Comparison of ENCODE assay signal across 13 cellular contexts in genomic region chr1:26996024-26996423, GRCh38. TPM values are rescaled to one million over a fixed set of nuclear protein-coding genes. Genes with fewer than 3 reads are reported as not detected.
DNase-seq lines count a peak whose midpoint lies in the region; ATAC-seq and TF ChIP-seq lines count a peak whose summit lies in the region.
"Had no signal": no experiment of that assay in that cellular context is flagged by ENCODE, and none has a peak within 500 bp of the region (broad histone marks: within the 10 kb centered on the region; RNA-seq: fewer than 3 reads in every experiment).

No MANE protein-coding gene starts in this region.

- no peak for TF ChIP-seq POLR2A in stomach (IDR thresholded peaks at IDR 0.05)

- POLR2A ChIA-PET in WTC11 (lab: Charles Lee) = interaction anchor here (5.5 kb wide), 1 partner anchor 15 kb away, joined by 83 read pairs; the partner anchor contains the start of gene TENT5B

- ATAC-seq in WTC11 (no peak), GM18858 (IDR thresholded peaks at IDR 0.05; ENCODE audit: unreplicated experiment) (no peak)

- H3K27ac Mint-ChIP-seq in WTC11 = peak overlapping the region; percentile 68
- H3K27ac Mint-ChIP-seq in activated T-cell treated with anti-CD3 and anti-CD28 coated beads, Interleukin-2, amount 50 U/mL, for 24 hours = no peak overlapping the region

- DNase-seq in H7 = peak; percentile 40
- no peak for DNase-seq in WTC11 (ENCODE audit: low spot score)
- no peak for DNase-seq in fibroblast of villous mesenchyme (ENCODE audit: low read depth)
- DNase-seq in stomach = no peak
- DNase-seq in activated T-cell treated with anti-CD3 and anti-CD28 coated beads, Interleukin-2, amount 50 U/mL, for 24 hours = no peak
- no peak for DNase-seq in Kasumi-1 (lab: John Stamatoyannopoulos, UW)
- DNase-seq: activated T-cell treated with anti-CD3 and anti-CD28 coated beads, Interleukin-2, amount 50 U/mL, for 1 hour; cortex of kidney; GDM1; NCI-H1694; T1000 had no signal

- no peak overlapping the region for H3K4me3 ChIP-seq in H7 (ENCODE audit: insufficient read depth, low read depth, low read length)
- H3K4me3 ChIP-seq in fibroblast of villous mesenchyme (ENCODE audit: low read depth, low read length) = peak overlapping the region; percentile 24
- peak overlapping the region; percentile 82 to 94 (median 88) for H3K4me3 ChIP-seq in stomach

- TF ChIP-seq CTCF in WTC11 (IDR thresholded peaks at IDR 0.05) = no peak
- no peak for TF ChIP-seq CTCF in fibroblast of villous mesenchyme (IDR thresholded peaks at IDR 0.05; ENCODE audit: insufficient read depth, low read depth, low read length)
- no peak for TF ChIP-seq CTCF in stomach (IDR thresholded peaks at IDR 0.05)

- no peak for TF ChIP-seq EP300 in stomach (IDR thresholded peaks at IDR 0.05)

- CTCF ChIA-PET in WTC11 (lab: Charles Lee) = interaction anchor here (0.8 to 9.2 kb wide), 13 partner anchors 14 to 104 kb away, joined by 3 to 190 read pairs (median 18); partner anchors contain the start of genes KDF1 and TENT5B

- H3K27me3 Mint-ChIP-seq in WTC11 (ENCODE audit: low read depth) = peaks cover 16% of the 10 kb centered on the region
- peaks cover 54% of the 10 kb centered on the region for H3K27me3 Mint-ChIP-seq in activated T-cell treated with anti-CD3 and anti-CD28 coated beads, Interleukin-2, amount 50 U/mL, for 24 hours

- H3K36me3 ChIP-seq in H7 (replicated peaks; ENCODE audit: control insufficient read depth, insufficient read depth, low read length) (peaks cover 2% of the 10 kb centered on the region), stomach (peaks cover 0 to 9% (median 2%) of the 10 kb centered on the region in 4 donors)

- H3K9me3 ChIP-seq in stomach = no peaks in the 10 kb centered on the region

- H3K27me3 ChIP-seq in H7 (ENCODE audit: control insufficient read depth, insufficient read depth, low read length) (peaks cover 1% of the 10 kb centered on the region), stomach (peaks cover 0 to 48% (median 17%) of the 10 kb centered on the region in 3 donors)

- intact Hi-C loops in stomach (cut with DNase I; ENCODE audit: low total_unique reads) = loop anchor here (10.0 kb wide), 1 partner anchor 49 kb away; no protein-coding TSS in a partner anchor

- H3K4me3 Mint-ChIP-seq in WTC11 = peak overlapping the region; percentile 81
- no peak overlapping the region for H3K4me3 Mint-ChIP-seq in activated T-cell treated with anti-CD3 and anti-CD28 coated beads, Interleukin-2, amount 50 U/mL, for 24 hours

- peak overlapping the region; percentile 16 to 90 (median 86) for H3K27ac ChIP-seq in stomach

- no peaks in the 10 kb centered on the region for H3K9me3 Mint-ChIP-seq in WTC11
- H3K9me3 Mint-ChIP-seq in activated T-cell treated with anti-CD3 and anti-CD28 coated beads, Interleukin-2, amount 50 U/mL, for 24 hours = no peaks in the 10 kb centered on the region

- peaks cover 77% of the 10 kb centered on the region for H3K4me1 Mint-ChIP-seq in WTC11
- peaks cover 25% of the 10 kb centered on the region for H3K4me1 Mint-ChIP-seq in activated T-cell treated with anti-CD3 and anti-CD28 coated beads, Interleukin-2, amount 50 U/mL, for 24 hours (ENCODE audit: low read depth)

- peaks cover 20% of the 10 kb centered on the region for H3K36me3 Mint-ChIP-seq in WTC11
- H3K36me3 Mint-ChIP-seq in activated T-cell treated with anti-CD3 and anti-CD28 coated beads, Interleukin-2, amount 50 U/mL, for 24 hours (ENCODE audit: low read depth) = no peaks in the 10 kb centered on the region

- WGBS in stomach, 5 donors = 17 to 74% (median 52%) methylated on average over 1 of the region's 1 CpG

- H3K4me1 ChIP-seq in stomach = peaks cover 60 to 94% (median 81%) of the 10 kb centered on the region in 4 donors

TF ChIP-seq in WTC11, 78 proteins besides CTCF, POLR2A, EP300 and RAD21:
- TF ChIP-seq ZNF671 (CRISPR knock-in tag; IDR thresholded peaks at IDR 0.05) = no peak
- no peak for TF ChIP-seq GABPB1 (CRISPR knock-in tag; IDR thresholded peaks at IDR 0.05)
- TF ChIP-seq NFYB (CRISPR knock-in tag; conservative IDR thresholded peaks at IDR 0.05; ENCODE audit: low read depth) = no peak
- TF ChIP-seq USF1 (CRISPR knock-in tag; IDR thresholded peaks at IDR 0.05) = no peak
- TF ChIP-seq ZNF121 (CRISPR knock-in tag; IDR thresholded peaks at IDR 0.05) = no peak
TF ChIP-seq in WTC11: peak in this region for 0.

RNA-seq across cellular contexts. Expression of gene TRNP1, which starts 2.5 kb away (rescaled TPM):
- 28.9 and 30.5 TPM in 2 replicates for total RNA-seq in H7 (2014; rRNA removed; shearing (Covaris generic))
- 37.6 to 51.4 TPM (median 49.4 TPM) in 3 replicates for total RNA-seq in WTC11 (2021)
- total RNA-seq in fibroblast of villous mesenchyme = 13.2 and 27.6 TPM in 2 replicates
- total RNA-seq in stomach = 100 to 1,000 TPM in 1 of 5 donors, 10 to 100 TPM in 3, 1 to 10 TPM in 1; 1.7 to 188 (median 40.0) TPM
- 100 to 1,000 TPM; 121 to 216 (median 183) TPM for polyA plus RNA-seq in stomach

RNA-seq across cellular contexts. Expression of gene TENT5B, which starts 16.6 kb away (rescaled TPM):
- 128 and 154 TPM in 2 replicates for total RNA-seq in H7 (2014; rRNA removed; shearing (Covaris generic))
- 104 to 124 TPM (median 119 TPM) in 3 replicates for total RNA-seq in WTC11 (2021)
- total RNA-seq in fibroblast of villous mesenchyme = 9.7 and 15.5 TPM in 2 replicates
- 10 to 100 TPM in 2 of 5 donors, 1 to 10 TPM in 3; 1.8 to 33.0 (median 5.5) TPM for total RNA-seq in stomach
- polyA plus RNA-seq in stomach = 10 to 100 TPM in 1 of 3 donors, 1 to 10 TPM in 2; 1.7 to 27.5 (median 3.9) TPM

RNA-seq across cellular contexts. Expression of gene KDF1, which starts 35.8 kb away (rescaled TPM):
- total RNA-seq in H7 (2014; rRNA removed; shearing (Covaris generic)) = 14.4 and 14.6 TPM in 2 replicates
- 18.9 to 19.8 TPM (median 19.0 TPM) in 3 replicates for total RNA-seq in WTC11 (2021)
- not detected in 2 replicates for total RNA-seq in fibroblast of villous mesenchyme
- 10 to 100 TPM in 2 of 5 donors, 1 to 10 TPM in 3; 2.9 to 21.6 (median 7.1) TPM for total RNA-seq in stomach
- 10 to 100 TPM; 13.6 to 15.3 (median 14.5) TPM for polyA plus RNA-seq in stomach
- total RNA-seq: pulmonary artery endothelial cell had no signal
